In genomic region chr7:7745966-7746365, GRCh38 we compare ENCODE assay signal across 1 cellular context.
TF ChIP-seq lines count a peak whose summit lies in the region.

No MANE protein-coding gene starts in this region.

TF ChIP-seq in GM12878, 131 proteins besides CTCF, POLR2A, EP300 and RAD21 (continued from another document):
- TF ChIP-seq, protein P1, sequence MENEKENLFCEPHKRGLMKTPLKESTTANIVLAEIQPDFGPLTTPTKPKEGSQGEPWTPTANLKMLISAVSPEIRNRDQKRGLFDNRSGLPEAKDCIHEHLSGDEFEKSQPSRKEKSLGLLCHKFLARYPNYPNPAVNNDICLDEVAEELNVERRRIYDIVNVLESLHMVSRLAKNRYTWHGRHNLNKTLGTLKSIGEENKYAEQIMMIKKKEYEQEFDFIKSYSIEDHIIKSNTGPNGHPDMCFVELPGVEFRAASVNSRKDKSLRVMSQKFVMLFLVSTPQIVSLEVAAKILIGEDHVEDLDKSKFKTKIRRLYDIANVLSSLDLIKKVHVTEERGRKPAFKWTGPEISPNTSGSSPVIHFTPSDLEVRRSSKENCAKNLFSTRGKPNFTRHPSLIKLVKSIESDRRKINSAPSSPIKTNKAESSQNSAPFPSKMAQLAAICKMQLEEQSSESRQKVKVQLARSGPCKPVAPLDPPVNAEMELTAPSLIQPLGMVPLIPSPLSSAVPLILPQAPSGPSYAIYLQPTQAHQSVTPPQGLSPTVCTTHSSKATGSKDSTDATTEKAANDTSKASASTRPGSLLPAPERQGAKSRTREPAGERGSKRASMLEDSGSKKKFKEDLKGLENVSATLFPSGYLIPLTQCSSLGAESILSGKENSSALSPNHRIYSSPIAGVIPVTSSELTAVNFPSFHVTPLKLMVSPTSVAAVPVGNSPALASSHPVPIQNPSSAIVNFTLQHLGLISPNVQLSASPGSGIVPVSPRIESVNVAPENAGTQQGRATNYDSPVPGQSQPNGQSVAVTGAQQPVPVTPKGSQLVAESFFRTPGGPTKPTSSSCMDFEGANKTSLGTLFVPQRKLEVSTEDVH (IDR thresholded peaks at IDR 0.05; ENCODE audit: low read depth, partially characterized antibody), result no peak
- TF ChIP-seq HSF1 (IDR thresholded peaks at IDR 0.05; ENCODE audit: low read depth, low read length), result no peak
- TF ChIP-seq, protein P2, sequence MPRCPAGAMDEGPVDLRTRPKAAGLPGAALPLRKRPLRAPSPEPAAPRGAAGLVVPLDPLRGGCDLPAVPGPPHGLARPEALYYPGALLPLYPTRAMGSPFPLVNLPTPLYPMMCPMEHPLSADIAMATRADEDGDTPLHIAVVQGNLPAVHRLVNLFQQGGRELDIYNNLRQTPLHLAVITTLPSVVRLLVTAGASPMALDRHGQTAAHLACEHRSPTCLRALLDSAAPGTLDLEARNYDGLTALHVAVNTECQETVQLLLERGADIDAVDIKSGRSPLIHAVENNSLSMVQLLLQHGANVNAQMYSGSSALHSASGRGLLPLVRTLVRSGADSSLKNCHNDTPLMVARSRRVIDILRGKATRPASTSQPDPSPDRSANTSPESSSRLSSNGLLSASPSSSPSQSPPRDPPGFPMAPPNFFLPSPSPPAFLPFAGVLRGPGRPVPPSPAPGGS (IDR thresholded peaks at IDR 0.05; ENCODE audit: borderline replicate concordance, insufficient read depth, low read depth, low read length, poor library complexity, severe bottlenecking), result no peak
